In the genomic region with DNA sequence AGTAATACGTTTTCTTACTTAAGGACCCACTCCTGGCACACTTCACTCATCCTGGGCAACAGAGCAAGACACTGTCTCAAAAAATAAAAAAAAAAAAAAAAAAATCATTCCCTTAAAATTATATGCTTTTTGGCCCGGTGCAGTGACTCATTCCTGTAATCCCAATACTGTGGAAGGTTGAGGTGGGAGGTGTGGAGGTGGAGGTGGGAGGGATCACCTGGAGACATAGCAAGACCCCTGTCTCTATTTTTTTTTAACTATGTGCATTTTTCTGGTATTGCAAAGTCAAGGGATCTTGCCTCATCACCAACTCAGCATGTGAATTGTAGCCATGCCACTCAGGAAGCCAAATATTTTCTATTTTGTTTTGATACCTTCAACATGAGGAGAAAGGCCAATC, we compare ENCODE assay signal across 1 cellular context.
TF ChIP-seq lines count a peak whose summit lies in the region.

No MANE protein-coding gene starts in this region.

TF ChIP-seq in liver, 16 proteins besides CTCF, POLR2A, EP300 and RAD21 (continued from another document):
- TF ChIP-seq, protein P1, sequence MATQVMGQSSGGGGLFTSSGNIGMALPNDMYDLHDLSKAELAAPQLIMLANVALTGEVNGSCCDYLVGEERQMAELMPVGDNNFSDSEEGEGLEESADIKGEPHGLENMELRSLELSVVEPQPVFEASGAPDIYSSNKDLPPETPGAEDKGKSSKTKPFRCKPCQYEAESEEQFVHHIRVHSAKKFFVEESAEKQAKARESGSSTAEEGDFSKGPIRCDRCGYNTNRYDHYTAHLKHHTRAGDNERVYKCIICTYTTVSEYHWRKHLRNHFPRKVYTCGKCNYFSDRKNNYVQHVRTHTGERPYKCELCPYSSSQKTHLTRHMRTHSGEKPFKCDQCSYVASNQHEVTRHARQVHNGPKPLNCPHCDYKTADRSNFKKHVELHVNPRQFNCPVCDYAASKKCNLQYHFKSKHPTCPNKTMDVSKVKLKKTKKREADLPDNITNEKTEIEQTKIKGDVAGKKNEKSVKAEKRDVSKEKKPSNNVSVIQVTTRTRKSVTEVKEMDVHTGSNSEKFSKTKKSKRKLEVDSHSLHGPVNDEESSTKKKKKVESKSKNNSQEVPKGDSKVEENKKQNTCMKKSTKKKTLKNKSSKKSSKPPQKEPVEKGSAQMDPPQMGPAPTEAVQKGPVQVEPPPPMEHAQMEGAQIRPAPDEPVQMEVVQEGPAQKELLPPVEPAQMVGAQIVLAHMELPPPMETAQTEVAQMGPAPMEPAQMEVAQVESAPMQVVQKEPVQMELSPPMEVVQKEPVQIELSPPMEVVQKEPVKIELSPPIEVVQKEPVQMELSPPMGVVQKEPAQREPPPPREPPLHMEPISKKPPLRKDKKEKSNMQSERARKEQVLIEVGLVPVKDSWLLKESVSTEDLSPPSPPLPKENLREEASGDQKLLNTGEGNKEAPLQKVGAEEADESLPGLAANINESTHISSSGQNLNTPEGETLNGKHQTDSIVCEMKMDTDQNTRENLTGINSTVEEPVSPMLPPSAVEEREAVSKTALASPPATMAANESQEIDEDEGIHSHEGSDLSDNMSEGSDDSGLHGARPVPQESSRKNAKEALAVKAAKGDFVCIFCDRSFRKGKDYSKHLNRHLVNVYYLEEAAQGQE (IDR thresholded peaks at IDR 0.05): no peak
- no peak for TF ChIP-seq SP1 (IDR thresholded peaks at IDR 0.05)
- TF ChIP-seq, protein P2, sequence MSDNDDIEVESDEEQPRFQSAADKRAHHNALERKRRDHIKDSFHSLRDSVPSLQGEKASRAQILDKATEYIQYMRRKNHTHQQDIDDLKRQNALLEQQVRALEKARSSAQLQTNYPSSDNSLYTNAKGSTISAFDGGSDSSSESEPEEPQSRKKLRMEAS (IDR thresholded peaks at IDR 0.05): no peak
- no peak for TF ChIP-seq YY1 (IDR thresholded peaks at IDR 0.05)
- TF ChIP-seq FOXA2 (IDR thresholded peaks at IDR 0.05): no peak
- TF ChIP-seq, protein P3, sequence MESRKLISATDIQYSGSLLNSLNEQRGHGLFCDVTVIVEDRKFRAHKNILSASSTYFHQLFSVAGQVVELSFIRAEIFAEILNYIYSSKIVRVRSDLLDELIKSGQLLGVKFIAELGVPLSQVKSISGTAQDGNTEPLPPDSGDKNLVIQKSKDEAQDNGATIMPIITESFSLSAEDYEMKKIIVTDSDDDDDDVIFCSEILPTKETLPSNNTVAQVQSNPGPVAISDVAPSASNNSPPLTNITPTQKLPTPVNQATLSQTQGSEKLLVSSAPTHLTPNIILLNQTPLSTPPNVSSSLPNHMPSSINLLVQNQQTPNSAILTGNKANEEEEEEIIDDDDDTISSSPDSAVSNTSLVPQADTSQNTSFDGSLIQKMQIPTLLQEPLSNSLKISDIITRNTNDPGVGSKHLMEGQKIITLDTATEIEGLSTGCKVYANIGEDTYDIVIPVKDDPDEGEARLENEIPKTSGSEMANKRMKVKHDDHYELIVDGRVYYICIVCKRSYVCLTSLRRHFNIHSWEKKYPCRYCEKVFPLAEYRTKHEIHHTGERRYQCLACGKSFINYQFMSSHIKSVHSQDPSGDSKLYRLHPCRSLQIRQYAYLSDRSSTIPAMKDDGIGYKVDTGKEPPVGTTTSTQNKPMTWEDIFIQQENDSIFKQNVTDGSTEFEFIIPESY (IDR thresholded peaks at IDR 0.05): no peak
- TF ChIP-seq HNF4A (conservative IDR thresholded peaks at IDR 0.05): no peak
TF ChIP-seq in liver: peak in this region for 0.
